ENCODE assay signal across 8 cellular contexts in the genomic region with DNA sequence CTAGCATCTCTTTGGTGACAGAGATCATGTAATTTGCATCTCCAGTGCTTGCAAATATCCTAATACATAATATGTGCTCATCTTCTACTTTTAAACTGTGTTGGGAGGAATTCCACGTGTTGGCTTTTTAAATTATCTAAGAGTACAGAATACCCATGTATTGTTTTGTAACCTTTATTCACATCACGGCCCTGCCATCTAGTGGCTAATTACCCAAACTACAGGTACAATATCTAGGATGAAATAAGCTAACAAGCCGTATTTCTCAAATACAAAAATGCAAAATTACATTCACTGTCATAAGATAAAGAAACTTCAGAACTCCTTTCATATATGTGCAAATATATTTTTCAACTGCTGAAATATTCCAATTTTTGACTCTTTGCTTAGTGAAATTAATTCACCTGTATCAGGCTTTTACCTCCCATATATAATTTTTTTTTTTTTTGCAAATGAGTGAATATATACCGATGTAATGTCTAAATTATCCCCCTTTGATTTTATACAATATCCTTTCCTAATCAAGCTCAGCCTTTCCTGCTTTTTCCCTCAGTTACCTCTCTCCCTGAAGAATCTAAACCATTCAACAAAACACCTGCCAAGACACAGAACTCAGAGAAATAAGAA. TPM values are rescaled to one million over a fixed set of nuclear protein-coding genes. Genes with fewer than 3 reads are reported as not detected.
A peak's percentile ranks its signal among the peaks of the same experiment; 100 is the strongest.
DNase-seq lines count a peak whose midpoint lies in the region; ATAC-seq, FAIRE-seq and TF ChIP-seq lines count a peak whose summit lies in the region.

No MANE protein-coding gene starts in this region.

- no peaks in the 10 kb centered on the region for H3K9me2 ChIP-seq in Loucy (replicated peaks; ENCODE audit: low read depth, low read length)

- WGBS in spleen, 5 donors = 19 to 34% (median 22%) methylated on average over 4 of the region's 4 CpGs

- H3K9me3 ChIP-seq in Loucy (ENCODE audit: insufficient read depth, low read depth, low read length) (no peaks in the 10 kb centered on the region), spleen (peaks cover 0 to 10% (median 9%) of the 10 kb centered on the region in 8 donors)

- H3K79me2 ChIP-seq in Loucy (ENCODE audit: insufficient read depth, low read length) = no peaks in the 10 kb centered on the region

- H3F3A ChIP-seq in Loucy (ENCODE audit: low read depth) = no peaks in the 10 kb centered on the region

- TF ChIP-seq POLR2A in spleen (IDR thresholded peaks at IDR 0.05) = no peak

- H3K9ac ChIP-seq in Loucy (ENCODE audit: low read depth, low read length, poor library complexity, severe bottlenecking) = no peak overlapping the region

- H3K4me3 ChIP-seq in BJ (ENCODE audit: low read depth, low read length) (no peak overlapping the region), Loucy (ENCODE audit: low read length, poor library complexity, severe bottlenecking) (no peak overlapping the region), spleen (no peak overlapping the region)

- TF ChIP-seq CTCF in BJ (IDR thresholded peaks at IDR 0.05; ENCODE audit: insufficient read depth, low read depth, low read length) (peak; percentile 48), Loucy (conservative IDR thresholded peaks at IDR 0.05; ENCODE audit: low read length) (peak; percentile 80), spleen (IDR thresholded peaks at IDR 0.05 in 8 of 11, conservative IDR thresholded peaks at IDR 0.05 in 3 of 11) (peak in 10 of 11 experiments; percentile 20 to 74 (median 60))

- DNase-seq in BJ (ENCODE audit: low read depth) = no peak
- DNase-seq in globus pallidus (ENCODE audit: low spot score) = peak; percentile 11
- DNase-seq in spleen = no peak
- no peak for DNase-seq in NCI-H187 (lab: John Stamatoyannopoulos, UW)

- POLR2A ChIA-PET in BJ (lab: Charles Lee) = no interaction called here

- H3K4me1 ChIP-seq in Loucy (ENCODE audit: insufficient read depth, low read length, poor library complexity, severe bottlenecking) (no peaks in the 10 kb centered on the region), spleen (no peaks in the 10 kb centered on the region)

- CTCF ChIA-PET in BJ (lab: Yijun Ruan, JAX) = interaction anchor here (2.0 kb wide), 1 partner anchor 20 kb away, joined by 4 read pairs; no protein-coding TSS in a partner anchor

- H3K36me3 ChIP-seq in BJ (ENCODE audit: control insufficient read depth, insufficient read depth, low read length) (no peaks in the 10 kb centered on the region), Loucy (ENCODE audit: insufficient read depth, low read length) (no peaks in the 10 kb centered on the region), spleen (no peaks in the 10 kb centered on the region)

- H3K27me3 ChIP-seq in BJ (ENCODE audit: control insufficient read depth, insufficient read depth, low read length) (no peaks in the 10 kb centered on the region), Loucy (ENCODE audit: insufficient read depth, low read length, poor library complexity, severe bottlenecking) (no peaks in the 10 kb centered on the region), spleen (replicated peaks in 1 of 7) (no peaks in the 10 kb centered on the region)

- no peak overlapping the region for H2AFZ ChIP-seq in Loucy (ENCODE audit: low read length)

- H4K20me1 ChIP-seq in Loucy (ENCODE audit: insufficient read depth, low read length, poor library complexity, severe bottlenecking) = no peaks in the 10 kb centered on the region

- FAIRE-seq in TTC549 (lab: Jason Lieb, UNC) = peak; percentile 65

- no peak overlapping the region for H3K27ac ChIP-seq in spleen

- no peak overlapping the region for H3K4me2 ChIP-seq in Loucy (ENCODE audit: low read depth, low read length, poor library complexity, severe bottlenecking)

- intact Hi-C loops in spleen (cut with DNase I; ENCODE audit: low total_unique reads) = no loop called here

- ATAC-seq in GM18517 (IDR thresholded peaks at IDR 0.05; ENCODE audit: unreplicated experiment) (peak; percentile 72), HG03039 (IDR thresholded peaks at IDR 0.05; ENCODE audit: unreplicated experiment) (no peak)

RNA-seq across cellular contexts. Expression of a gene that starts 30.3 kb away (rescaled TPM):
- 47.2 and 49.5 TPM in 2 replicates for polyA plus RNA-seq in BJ (2011; rRNA removed)
- 6.2 and 8.1 TPM in 2 replicates for polyA minus RNA-seq in BJ (2011; rRNA and poly(A)+ RNA removed)
- 10 to 100 TPM; 31.2 to 59.6 (median 45.7) TPM for total RNA-seq in spleen
- 10 to 100 TPM; 44.2 to 47.1 (median 45.3) TPM for polyA plus RNA-seq in spleen
